Comparison of ENCODE assay signal across 1 cellular context in the genomic region with DNA sequence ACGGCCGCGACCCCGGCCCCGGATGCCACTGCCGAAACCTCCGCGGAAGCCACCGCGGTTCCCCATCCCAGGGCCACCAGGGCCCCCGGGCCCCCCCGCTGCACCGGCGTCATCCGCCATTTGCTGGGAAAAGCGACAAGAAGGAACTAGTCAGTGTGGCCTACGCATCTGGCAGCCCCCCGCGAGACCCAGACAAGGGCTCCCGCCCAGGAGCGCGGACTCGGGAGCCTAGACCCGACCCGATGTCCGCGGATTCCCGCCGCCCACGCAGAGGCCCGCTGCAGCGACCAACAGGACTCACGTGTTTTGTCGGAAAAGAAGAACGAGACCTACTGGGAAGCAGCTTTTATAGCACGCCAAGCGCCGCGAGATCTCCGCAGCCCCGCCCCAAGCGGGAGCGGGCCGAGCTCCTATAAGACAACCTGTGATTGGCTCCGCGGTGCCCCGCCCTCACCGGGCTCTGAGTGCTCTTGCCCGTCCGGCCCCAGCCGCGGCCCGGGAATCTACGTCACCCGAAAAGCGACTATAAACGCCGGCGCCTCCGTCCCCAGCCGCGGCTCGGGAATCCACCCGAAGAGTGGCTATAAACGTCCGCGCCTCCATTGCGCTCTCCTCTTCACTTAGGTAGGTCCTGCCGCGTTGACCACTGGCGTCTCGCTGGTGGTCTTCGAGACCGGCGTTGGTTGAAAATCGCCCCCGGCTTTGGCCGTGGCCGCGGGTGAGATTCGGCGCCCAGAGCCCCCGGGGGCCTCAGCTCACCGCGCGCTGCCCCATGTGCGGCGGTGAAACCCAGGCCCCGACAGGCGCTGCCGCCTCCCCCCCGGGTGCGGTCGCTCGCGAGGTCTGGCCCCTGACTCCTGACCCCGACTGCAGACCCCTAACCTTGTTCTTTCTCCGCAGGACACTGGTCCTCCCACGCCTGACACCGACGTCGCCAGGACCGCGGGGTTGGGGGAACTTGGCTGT.
A peak's percentile ranks its signal among the peaks of the same experiment; 100 is the strongest.
TF ChIP-seq lines count a peak whose summit lies in the region.

TSS of gene RPS2 (minus strand) at position 321 of the 966 bp plus-strand sequence. CDS start at position 120, 201 bp downstream.

TF ChIP-seq in HCT116, 20 proteins besides CTCF, POLR2A, EP300 and RAD21 (continued from another document):
- TF ChIP-seq, protein P1, sequence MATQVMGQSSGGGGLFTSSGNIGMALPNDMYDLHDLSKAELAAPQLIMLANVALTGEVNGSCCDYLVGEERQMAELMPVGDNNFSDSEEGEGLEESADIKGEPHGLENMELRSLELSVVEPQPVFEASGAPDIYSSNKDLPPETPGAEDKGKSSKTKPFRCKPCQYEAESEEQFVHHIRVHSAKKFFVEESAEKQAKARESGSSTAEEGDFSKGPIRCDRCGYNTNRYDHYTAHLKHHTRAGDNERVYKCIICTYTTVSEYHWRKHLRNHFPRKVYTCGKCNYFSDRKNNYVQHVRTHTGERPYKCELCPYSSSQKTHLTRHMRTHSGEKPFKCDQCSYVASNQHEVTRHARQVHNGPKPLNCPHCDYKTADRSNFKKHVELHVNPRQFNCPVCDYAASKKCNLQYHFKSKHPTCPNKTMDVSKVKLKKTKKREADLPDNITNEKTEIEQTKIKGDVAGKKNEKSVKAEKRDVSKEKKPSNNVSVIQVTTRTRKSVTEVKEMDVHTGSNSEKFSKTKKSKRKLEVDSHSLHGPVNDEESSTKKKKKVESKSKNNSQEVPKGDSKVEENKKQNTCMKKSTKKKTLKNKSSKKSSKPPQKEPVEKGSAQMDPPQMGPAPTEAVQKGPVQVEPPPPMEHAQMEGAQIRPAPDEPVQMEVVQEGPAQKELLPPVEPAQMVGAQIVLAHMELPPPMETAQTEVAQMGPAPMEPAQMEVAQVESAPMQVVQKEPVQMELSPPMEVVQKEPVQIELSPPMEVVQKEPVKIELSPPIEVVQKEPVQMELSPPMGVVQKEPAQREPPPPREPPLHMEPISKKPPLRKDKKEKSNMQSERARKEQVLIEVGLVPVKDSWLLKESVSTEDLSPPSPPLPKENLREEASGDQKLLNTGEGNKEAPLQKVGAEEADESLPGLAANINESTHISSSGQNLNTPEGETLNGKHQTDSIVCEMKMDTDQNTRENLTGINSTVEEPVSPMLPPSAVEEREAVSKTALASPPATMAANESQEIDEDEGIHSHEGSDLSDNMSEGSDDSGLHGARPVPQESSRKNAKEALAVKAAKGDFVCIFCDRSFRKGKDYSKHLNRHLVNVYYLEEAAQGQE (IDR thresholded peaks at IDR 0.05; ENCODE audit: low read depth), result no peak
- TF ChIP-seq, protein P2, sequence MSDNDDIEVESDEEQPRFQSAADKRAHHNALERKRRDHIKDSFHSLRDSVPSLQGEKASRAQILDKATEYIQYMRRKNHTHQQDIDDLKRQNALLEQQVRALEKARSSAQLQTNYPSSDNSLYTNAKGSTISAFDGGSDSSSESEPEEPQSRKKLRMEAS (IDR thresholded peaks at IDR 0.05), result no peak
- TF ChIP-seq ZFX (IDR thresholded peaks at IDR 0.05) (peak; percentile 81), POLR2AphosphoS5 (IDR thresholded peaks at IDR 0.05; ENCODE audit: low read depth, low read length) (peak; percentile 100), ZNF274 (IDR thresholded peaks at IDR 0.05; ENCODE audit: low read depth, low read length) (no peak)
